10 cellular contexts compared by ENCODE assay signal in the genomic region with DNA sequence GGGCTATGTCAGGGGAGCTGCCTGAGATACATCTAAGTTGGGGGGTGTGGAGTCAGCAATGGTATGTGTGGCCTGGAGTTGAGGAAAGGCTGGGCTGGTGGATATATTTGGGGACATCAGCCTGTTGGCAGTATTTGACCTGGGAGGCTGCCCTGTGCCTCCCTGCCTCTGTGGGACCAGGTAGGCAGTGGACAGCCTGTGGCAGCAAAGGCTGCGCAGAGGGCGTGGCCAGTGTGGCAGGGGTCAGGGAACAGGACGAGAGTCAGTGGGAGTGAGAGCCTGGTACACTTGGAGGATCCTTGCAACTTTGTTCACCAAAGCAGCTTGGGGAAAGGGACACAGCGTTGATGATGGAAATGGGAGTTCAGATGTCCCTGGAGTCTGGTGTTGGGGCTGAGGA. TPM values are rescaled to one million over a fixed set of nuclear protein-coding genes. Genes with fewer than 3 reads are reported as not detected.
DNase-seq lines count a peak whose midpoint lies in the region; ATAC-seq and TF ChIP-seq lines count a peak whose summit lies in the region.
"Had no signal": no experiment of that assay in that cellular context is flagged by ENCODE, and none has a peak within 500 bp of the region (broad histone marks: within the 10 kb centered on the region; RNA-seq: fewer than 3 reads in every experiment).

No MANE protein-coding gene starts in this region.

- H3K4me3 ChIP-seq in naive thymus-derived CD4-positive, alpha-beta T cell (ENCODE audit: low read length): peak overlapping the region; percentile 30
- no peak overlapping the region for H3K4me3 ChIP-seq in tibial nerve

- H3K27me3 Mint-ChIP-seq in naive thymus-derived CD4-positive, alpha-beta T cell: no peaks in the 10 kb centered on the region

- CTCF ChIA-PET in naive thymus-derived CD4-positive, alpha-beta T cell (lab: Charles Lee): interaction anchor here (0.5 to 7.9 kb wide), 4 partner anchors 16 to 653 kb away, joined by 3 to 137 read pairs (median 6); a partner anchor contains a TSS

- no peak for TF ChIP-seq CTCF in tibial nerve (IDR thresholded peaks at IDR 0.05)

- POLR2A ChIA-PET in naive thymus-derived CD4-positive, alpha-beta T cell (lab: Charles Lee): interaction anchor here (0.6 to 2.5 kb wide), 12 partner anchors 9 to 362 kb away, joined by 3 to 14 read pairs (median 4); a partner anchor contains a TSS

- peak overlapping the region; percentile 85 to 97 (median 93) for H3K27ac Mint-ChIP-seq in naive thymus-derived CD4-positive, alpha-beta T cell

- peak overlapping the region; percentile 70 to 85 (median 80) for H3K4me3 Mint-ChIP-seq in naive thymus-derived CD4-positive, alpha-beta T cell

- H3K9me3 Mint-ChIP-seq in naive thymus-derived CD4-positive, alpha-beta T cell: peaks cover 0 to 2% (median 0%) of the 10 kb centered on the region in 11 donors

- 67 to 85% methylated on average over 4 of the region's 4 CpGs for WGBS in tibial nerve, 2 donors

- no peak for TF ChIP-seq POLR2A in tibial nerve (IDR thresholded peaks at IDR 0.05)

- intact Hi-C loops in Right ventricle myocardium inferior (cut with DNase I) (no loop called here), Right ventricle myocardium superior (cut with DNase I) (loop anchor here (10.0 kb wide), 1 partner anchor 301 kb away; a partner anchor contains a TSS)
- intact Hi-C loops in naive thymus-derived CD4-positive, alpha-beta T cell (cut with micrococcal nuclease): loop anchor here (1.0 to 10.0 kb wide), 6 partner anchors 15 to 849 kb away; a partner anchor contains a TSS

- DNase-seq in Right ventricle myocardium inferior (ENCODE audit: missing footprints) (peak; percentile 45), Right ventricle myocardium superior (no peak), caudate nucleus (lab: John Stamatoyannopoulos, UW) (no peak), tibial nerve (ENCODE audit: low spot score in 2 of 2) (no peak), COLO668 (lab: John Stamatoyannopoulos, UW; ENCODE audit: unreplicated experiment) (no peak)
- no peak for DNase-seq in naive thymus-derived CD4-positive, alpha-beta T cell
- DNase-seq: NCI-H2107, SHP77 had no signal

- no peaks in the 10 kb centered on the region for H3K9me3 ChIP-seq in naive thymus-derived CD4-positive, alpha-beta T cell (ENCODE audit: control insufficient read depth in 2 of 3, low read length in 3 of 3)
- no peaks in the 10 kb centered on the region for H3K9me3 ChIP-seq in tibial nerve

- peaks cover 9 to 47% (median 11%) of the 10 kb centered on the region in 5 donors for H3K36me3 Mint-ChIP-seq in naive thymus-derived CD4-positive, alpha-beta T cell

- no peak for TF ChIP-seq EP300 in tibial nerve (IDR thresholded peaks at IDR 0.05)

- H3K4me1 ChIP-seq in naive thymus-derived CD4-positive, alpha-beta T cell (ENCODE audit: control insufficient read depth in 2 of 2, insufficient read depth in 2 of 2, low read length in 2 of 2): peaks cover 78 to 86% of the 10 kb centered on the region in 2 donors
- peaks cover 0 to 54% (median 19%) of the 10 kb centered on the region in 4 donors for H3K4me1 ChIP-seq in tibial nerve

- H3K4me1 Mint-ChIP-seq in naive thymus-derived CD4-positive, alpha-beta T cell: peaks cover 68 to 96% (median 89%) of the 10 kb centered on the region in 7 donors

- peaks cover 0 to 41% (median 0%) of the 10 kb centered on the region in 3 experiments for H3K36me3 ChIP-seq in naive thymus-derived CD4-positive, alpha-beta T cell (ENCODE audit: control insufficient read depth in 2 of 3, insufficient read depth in 3 of 3, low read length in 3 of 3)
- H3K36me3 ChIP-seq in tibial nerve: peaks cover 0 to 73% (median 6%) of the 10 kb centered on the region in 3 donors

- H3K27me3 ChIP-seq in naive thymus-derived CD4-positive, alpha-beta T cell (ENCODE audit: control insufficient read depth in 2 of 2, insufficient read depth in 2 of 2, low read length in 2 of 2): no peaks in the 10 kb centered on the region
- no peaks in the 10 kb centered on the region for H3K27me3 ChIP-seq in tibial nerve

- ATAC-seq in Right ventricle myocardium inferior (no peak), Right ventricle myocardium superior (ENCODE audit: poor library complexity) (no peak), HG03439 (IDR thresholded peaks at IDR 0.05; ENCODE audit: unreplicated experiment) (no peak), HG02970 (IDR thresholded peaks at IDR 0.05; ENCODE audit: low FRiP score, unreplicated experiment) (no peak)
- ATAC-seq in naive thymus-derived CD4-positive, alpha-beta T cell: no peak

- H3K27ac ChIP-seq in caudate nucleus (ENCODE audit: low read depth, low read length) (peak overlapping the region; percentile 72), tibial nerve (peak overlapping the region in 3 of 4 donors; percentile 34 to 77 (median 40))
- H3K27ac ChIP-seq in naive thymus-derived CD4-positive, alpha-beta T cell (ENCODE audit: low read depth, low read length): peak overlapping the region; percentile 75

RNA-seq across cellular contexts. Expression of a gene that starts 15.0 kb away (rescaled TPM):
- total RNA-seq in Right ventricle myocardium inferior: 37.1 TPM
- 34.7 TPM for total RNA-seq in Right ventricle myocardium superior
- 10 to 100 TPM; 34.4 to 65.0 (median 41.7) TPM for total RNA-seq in naive thymus-derived CD4-positive, alpha-beta T cell
- 100 to 1,000 TPM in 1 of 2 donors, 10 to 100 TPM in 1; 92.9 to 115 TPM for polyA plus RNA-seq in naive thymus-derived CD4-positive, alpha-beta T cell
- total RNA-seq in tibial nerve: 10 to 100 TPM; 68.8 to 80.0 (median 73.2) TPM

RNA-seq across cellular contexts. Expression of a gene that starts 20.8 kb away (rescaled TPM):
- 0.03 TPM for total RNA-seq in Right ventricle myocardium inferior
- total RNA-seq in Right ventricle myocardium superior: 0.08 TPM
- 1 to 10 TPM; 1.3 to 5.1 (median 3.3) TPM for total RNA-seq in naive thymus-derived CD4-positive, alpha-beta T cell
- polyA plus RNA-seq in naive thymus-derived CD4-positive, alpha-beta T cell: under 1 TPM in 1 of 2 donors, not detected in 1; 0.14 TPM
- total RNA-seq in tibial nerve: 1 to 10 TPM in 2 of 4 donors, under 1 TPM in 2; 0.59 to 2.6 (median 0.91) TPM
